10 cellular contexts compared by ENCODE assay signal in genomic region chr3:172103724-172104123, GRCh38.
A peak's percentile ranks its signal among the peaks of the same experiment; 100 is the strongest.
DNase-seq lines count a peak whose midpoint lies in the region; ATAC-seq and TF ChIP-seq lines count a peak whose summit lies in the region.
"Had no signal": no experiment of that assay in that cellular context is flagged by ENCODE, and none has a peak within 500 bp of the region (broad histone marks: within the 10 kb centered on the region; RNA-seq: fewer than 3 reads in every experiment).

No MANE protein-coding gene starts in this region.

- TF ChIP-seq POLR2A in vagina (IDR thresholded peaks at IDR 0.05): no peak

- POLR2A ChIA-PET in CD4-positive, alpha-beta memory T cell (lab: Charles Lee; ENCODE audit: partially characterized antibody): interaction anchor here (1.1 to 3.2 kb wide), 3 partner anchors 16 to 64 kb away, joined by 3 to 11 read pairs (median 3); partner anchors contain the start of gene FNDC3B
- POLR2A ChIA-PET in naive thymus-derived CD8-positive, alpha-beta T cell (lab: Charles Lee): interaction anchor here (0.7 to 2.6 kb wide), 2 partner anchors 47 to 62 kb away, joined by 3 to 13 read pairs; no protein-coding TSS in a partner anchor
- POLR2A ChIA-PET in A673 (lab: Charles Lee; ENCODE audit: low non-redundant PET): no interaction called here

- peaks cover 0 to 2% (median 0%) of the 10 kb centered on the region in 8 donors for H3K9me3 Mint-ChIP-seq in CD4-positive, alpha-beta memory T cell
- no peaks in the 10 kb centered on the region for H3K9me3 Mint-ChIP-seq in naive thymus-derived CD8-positive, alpha-beta T cell

- no peak for DNase-seq in CD4-positive, alpha-beta memory T cell
- DNase-seq in MG63 (peak; percentile 32), choroid plexus epithelial cell (ENCODE audit: low read depth) (peak; percentile 86), A673 (ENCODE audit: low spot score) (no peak), nucleus accumbens (lab: John Stamatoyannopoulos, UW) (no peak), vagina (ENCODE audit: extremely low spot score in 2 of 2) (no peak)
- DNase-seq in naive thymus-derived CD8-positive, alpha-beta T cell: no peak
- DNase-seq: GDM1, heart right ventricle had no signal

- no peaks in the 10 kb centered on the region for H3K36me3 ChIP-seq in CD4-positive, alpha-beta memory T cell (ENCODE audit: insufficient read depth, low read length)
- H3K36me3 ChIP-seq in MG63 (peaks cover 28% of the 10 kb centered on the region), A673 (ENCODE audit: insufficient read depth, low read length, poor library complexity, severe bottlenecking) (no peaks in the 10 kb centered on the region), vagina (no peaks in the 10 kb centered on the region)

- peak overlapping the region in 2 of 8 donors; percentile 35 to 55 for H3K4me3 Mint-ChIP-seq in CD4-positive, alpha-beta memory T cell
- peak overlapping the region in 2 of 10 donors; percentile 23 to 49 for H3K4me3 Mint-ChIP-seq in naive thymus-derived CD8-positive, alpha-beta T cell

- CTCF ChIA-PET in CD4-positive, alpha-beta memory T cell (lab: Charles Lee; ENCODE audit: partially characterized antibody): interaction anchor here (0.6 to 3.3 kb wide), 5 partner anchors 23 to 229 kb away, joined by 3 to 21 read pairs (median 4); no protein-coding TSS in a partner anchor
- CTCF ChIA-PET in A673 (lab: Charles Lee): no interaction called here

- no peak for TF ChIP-seq CTCF in choroid plexus epithelial cell (conservative IDR thresholded peaks at IDR 0.05; ENCODE audit: low read depth, low read length)
- TF ChIP-seq CTCF in A673 (conservative IDR thresholded peaks at IDR 0.05; ENCODE audit: low read depth, low read length): no peak
- TF ChIP-seq CTCF in vagina (IDR thresholded peaks at IDR 0.05): no peak

- BruUV-seq in A673 (replicated peaks; lab: Mats Ljungman, UMichigan): no TSS peak

- no peaks in the 10 kb centered on the region for H3K9me3 ChIP-seq in CD4-positive, alpha-beta memory T cell (ENCODE audit: control insufficient read depth in 1 of 2, low read length in 2 of 2)
- H3K9me3 ChIP-seq in MG63: no peaks in the 10 kb centered on the region
- H3K9me3 ChIP-seq in A673 (ENCODE audit: low read depth, low read length, poor library complexity, severe bottlenecking): no peaks in the 10 kb centered on the region
- H3K9me3 ChIP-seq in vagina: no peaks in the 10 kb centered on the region
- H3K9me3 ChIP-seq: heart right ventricle had no signal

- peaks cover 88% of the 10 kb centered on the region for H3K4me1 ChIP-seq in CD4-positive, alpha-beta memory T cell (ENCODE audit: insufficient read depth, low read length)
- peaks cover 22% of the 10 kb centered on the region for H3K4me1 ChIP-seq in A673 (ENCODE audit: insufficient read depth, low read length, poor library complexity, severe bottlenecking)
- H3K4me1 ChIP-seq in vagina: peaks cover 71% of the 10 kb centered on the region

- H3K27me3 ChIP-seq in CD4-positive, alpha-beta memory T cell (ENCODE audit: insufficient read depth, low read length): no peaks in the 10 kb centered on the region
- no peaks in the 10 kb centered on the region for H3K27me3 ChIP-seq in MG63
- H3K27me3 ChIP-seq in A673 (replicated peaks; ENCODE audit: insufficient read depth, low read depth, low read length, poor library complexity): no peaks in the 10 kb centered on the region
- no peaks in the 10 kb centered on the region for H3K27me3 ChIP-seq in vagina
- H3K27me3 ChIP-seq: heart right ventricle had no signal

- intact Hi-C loops in CD4-positive, alpha-beta memory T cell (cut with micrococcal nuclease): loop anchor here (5.0 to 10.0 kb wide), 4 partner anchors 46 to 1919 kb away; partner anchors contain the start of genes PHC3 and TNIK
- intact Hi-C loops in A673 (cut with micrococcal nuclease; ENCODE audit: unreplicated experiment): no loop called here
- intact Hi-C loops in vagina (cut with DNase I): no loop called here

- ATAC-seq in naive thymus-derived CD8-positive, alpha-beta T cell: no peak
- no peak for ATAC-seq in HG02870 (IDR thresholded peaks at IDR 0.05; ENCODE audit: unreplicated experiment)

- H3K27me3 Mint-ChIP-seq in CD4-positive, alpha-beta memory T cell: no peaks in the 10 kb centered on the region
- H3K27me3 Mint-ChIP-seq in naive thymus-derived CD8-positive, alpha-beta T cell: peaks cover 0 to 2% (median 0%) of the 10 kb centered on the region in 5 donors

- H3K27ac ChIP-seq in CD4-positive, alpha-beta memory T cell (ENCODE audit: low read depth, low read length): no peak overlapping the region
- H3K27ac ChIP-seq in A673 (ENCODE audit: low read depth, low read length, poor library complexity, severe bottlenecking): no peak overlapping the region
- H3K27ac ChIP-seq in vagina: no peak overlapping the region

- H3K4me3 ChIP-seq in CD4-positive, alpha-beta memory T cell (ENCODE audit: low read length in 2 of 2): no peak overlapping the region
- H3K4me3 ChIP-seq in MG63 (no peak overlapping the region), choroid plexus epithelial cell (ENCODE audit: low read depth, low read length) (no peak overlapping the region), A673 (ENCODE audit: low read depth, low read length, poor library complexity, severe bottlenecking) (no peak overlapping the region), vagina (no peak overlapping the region)
- H3K4me3 ChIP-seq: heart right ventricle had no signal

- H3K4me1 Mint-ChIP-seq in CD4-positive, alpha-beta memory T cell: peaks cover 64 to 95% (median 82%) of the 10 kb centered on the region in 4 donors
- peaks cover 43 to 94% (median 90%) of the 10 kb centered on the region in 4 donors for H3K4me1 Mint-ChIP-seq in naive thymus-derived CD8-positive, alpha-beta T cell

- H3K27ac Mint-ChIP-seq in CD4-positive, alpha-beta memory T cell: peak overlapping the region in 6 of 7 donors; percentile 58 to 90 (median 82)
- H3K27ac Mint-ChIP-seq in naive thymus-derived CD8-positive, alpha-beta T cell: peak overlapping the region in 7 of 10 donors; percentile 26 to 90 (median 58)

- peaks cover 2 to 4% of the 10 kb centered on the region in 2 donors for H3K36me3 Mint-ChIP-seq in CD4-positive, alpha-beta memory T cell
- H3K36me3 Mint-ChIP-seq in naive thymus-derived CD8-positive, alpha-beta T cell: no peaks in the 10 kb centered on the region

Comparison
In these comparisons a context has a peak if more than half of its experiments do, and no peak if none do; other contexts are left out.
1. DNase-seq: peak in MG63 (single experiment) and choroid plexus epithelial cell (single experiment); none in CD4-positive, alpha-beta memory T cell (0 of 5), naive thymus-derived CD8-positive, alpha-beta T cell (0 of 10), A673 (single experiment), nucleus accumbens (0 of 56) and vagina (0 of 2).